In genomic region chr12:57079821-57080220, GRCh38 we compare ENCODE assay signal across 9 cellular contexts. TPM values are rescaled to one million over a fixed set of nuclear protein-coding genes. Genes with fewer than 3 reads are reported as not detected.
DNase-seq lines count a peak whose midpoint lies in the region; ATAC-seq and TF ChIP-seq lines count a peak whose summit lies in the region.
"Had no signal": no experiment of that assay in that cellular context is flagged by ENCODE, and none has a peak within 500 bp of the region (broad histone marks: within the 10 kb centered on the region; RNA-seq: fewer than 3 reads in every experiment).

No MANE protein-coding gene starts in this region.

- peak overlapping the region; percentile 99 for H3K27ac Mint-ChIP-seq in activated T-cell treated with anti-CD3 and anti-CD28 coated beads, Interleukin-2, amount 50 U/mL, for 24 hours

- no peak for ATAC-seq in activated T-cell treated with anti-CD3 and anti-CD28 coated beads, Interleukin-2, amount 50 U/mL, for 4 hours
- no peak for ATAC-seq in left lung
- no peak for ATAC-seq in HG03108 (IDR thresholded peaks at IDR 0.05; ENCODE audit: unreplicated experiment)

- H3K27me3 ChIP-seq in WERI-Rb-1 (ENCODE audit: insufficient read depth, low read depth, severe bottlenecking) (no peaks in the 10 kb centered on the region), left lung (no peaks in the 10 kb centered on the region), stomach smooth muscle (ENCODE audit: control insufficient read depth in 1 of 2, insufficient read depth in 2 of 2, low read length in 2 of 2) (no peaks in the 10 kb centered on the region)

- DNase-seq in activated T-cell treated with anti-CD3 and anti-CD28 coated beads, Interleukin-2, amount 50 U/mL, for 24 hours = no peak
- no peak for DNase-seq in activated T-cell treated with anti-CD3 and anti-CD28 coated beads, Interleukin-2, amount 50 U/mL, for 4 hours
- DNase-seq in WERI-Rb-1 (no peak), left lung (no peak), NCI-H1694 treated with DMSO at 0.1 percent for 48 hours (lab: John Stamatoyannopoulos, UW) (no peak)
- no peak for DNase-seq in activated CD8-positive, alpha-beta memory T cell treated with anti-CD3 and anti-CD28 coated beads, Interleukin-2, amount 50 U/mL, for 4 hours
- DNase-seq: stimulated activated CD8-positive, alpha-beta memory T cell treated with anti-CD3 and anti-CD28 coated beads, Interleukin-4, amount 100 ng/mL, for 48 hours had no signal

- peak overlapping the region; percentile 100 for H3K4me3 Mint-ChIP-seq in activated T-cell treated with anti-CD3 and anti-CD28 coated beads, Interleukin-2, amount 50 U/mL, for 24 hours
- no peak overlapping the region for H3K4me3 Mint-ChIP-seq in activated T-cell treated with anti-CD3 and anti-CD28 coated beads, Interleukin-2, amount 50 U/mL, for 4 hours

- intact Hi-C loops in left lung (cut with DNase I) = no loop called here

- no peak for TF ChIP-seq CTCF in WERI-Rb-1 (IDR thresholded peaks at IDR 0.05; ENCODE audit: low read depth, low read length)
- no peak for TF ChIP-seq CTCF in left lung (IDR thresholded peaks at IDR 0.05)

- no peaks in the 10 kb centered on the region for H3K9me3 Mint-ChIP-seq in activated T-cell treated with anti-CD3 and anti-CD28 coated beads, Interleukin-2, amount 50 U/mL, for 24 hours
- no peaks in the 10 kb centered on the region for H3K9me3 Mint-ChIP-seq in activated T-cell treated with anti-CD3 and anti-CD28 coated beads, Interleukin-2, amount 50 U/mL, for 4 hours

- H3K36me3 ChIP-seq in WERI-Rb-1 (peaks cover 8% of the 10 kb centered on the region), left lung (no peaks in the 10 kb centered on the region), stomach smooth muscle (ENCODE audit: control insufficient read depth in 2 of 2, insufficient read depth in 2 of 2, low read length in 2 of 2) (no peaks in the 10 kb centered on the region)

- H3K4me1 Mint-ChIP-seq in activated T-cell treated with anti-CD3 and anti-CD28 coated beads, Interleukin-2, amount 50 U/mL, for 24 hours (ENCODE audit: low read depth) = peaks cover 35% of the 10 kb centered on the region
- H3K4me1 Mint-ChIP-seq in activated T-cell treated with anti-CD3 and anti-CD28 coated beads, Interleukin-2, amount 50 U/mL, for 4 hours (ENCODE audit: low read depth) = peaks cover 24% of the 10 kb centered on the region

- H3K36me3 Mint-ChIP-seq in activated T-cell treated with anti-CD3 and anti-CD28 coated beads, Interleukin-2, amount 50 U/mL, for 24 hours (ENCODE audit: low read depth) = peaks cover 26% of the 10 kb centered on the region
- H3K36me3 Mint-ChIP-seq in activated T-cell treated with anti-CD3 and anti-CD28 coated beads, Interleukin-2, amount 50 U/mL, for 4 hours (ENCODE audit: insufficient read depth) = no peaks in the 10 kb centered on the region

- H3K9me3 ChIP-seq in WERI-Rb-1 (ENCODE audit: severe bottlenecking) (no peaks in the 10 kb centered on the region), left lung (no peaks in the 10 kb centered on the region), stomach smooth muscle (ENCODE audit: control insufficient read depth in 2 of 2, low read length in 2 of 2) (no peaks in the 10 kb centered on the region)

- H3K4me3 ChIP-seq in WERI-Rb-1 (ENCODE audit: low read depth, low read length) (no peak overlapping the region), left lung (no peak overlapping the region), stomach smooth muscle (ENCODE audit: low read length in 2 of 2) (no peak overlapping the region)

- no peaks in the 10 kb centered on the region for H3K27me3 Mint-ChIP-seq in activated T-cell treated with anti-CD3 and anti-CD28 coated beads, Interleukin-2, amount 50 U/mL, for 24 hours
- no peaks in the 10 kb centered on the region for H3K27me3 Mint-ChIP-seq in activated T-cell treated with anti-CD3 and anti-CD28 coated beads, Interleukin-2, amount 50 U/mL, for 4 hours (ENCODE audit: low read depth)

- H3K9ac ChIP-seq in stomach smooth muscle (ENCODE audit: low read length in 2 of 2) = peak overlapping the region in 1 of 2 donors; percentile 75

- H3K4me1 ChIP-seq in left lung = peaks cover 10 to 20% of the 10 kb centered on the region in 2 donors
- peaks cover 15% of the 10 kb centered on the region for H3K4me1 ChIP-seq in stomach smooth muscle (ENCODE audit: control insufficient read depth, insufficient read depth, low read length)

- H3K27ac ChIP-seq in WERI-Rb-1 = peak overlapping the region; percentile 73
- peak overlapping the region; percentile 87 to 90 for H3K27ac ChIP-seq in left lung
- peak overlapping the region; percentile 84 for H3K27ac ChIP-seq in stomach smooth muscle (ENCODE audit: low read length)

RNA-seq across cellular contexts. Expression of gene NEMP1, which starts 1.2 kb away (rescaled TPM):
- total RNA-seq in activated T-cell treated with anti-CD3 and anti-CD28 coated beads, Interleukin-2, amount 50 U/mL, for 4 hours = 10 to 100 TPM; 39.1 to 47.5 (median 42.5) TPM
- total RNA-seq in left lung = 10 to 100 TPM; 16.4 to 17.9 TPM

RNA-seq across cellular contexts. Expression of gene NAB2, which starts 9.1 kb away (rescaled TPM):
- total RNA-seq in activated T-cell treated with anti-CD3 and anti-CD28 coated beads, Interleukin-2, amount 50 U/mL, for 4 hours = 10 to 100 TPM; 51.3 to 54.6 (median 52.8) TPM
- total RNA-seq in left lung = 10 to 100 TPM; 28.4 to 40.1 TPM

RNA-seq across cellular contexts. Expression of gene MYO1A, which starts 29.9 kb away (rescaled TPM):
- total RNA-seq in activated T-cell treated with anti-CD3 and anti-CD28 coated beads, Interleukin-2, amount 50 U/mL, for 4 hours = 1 to 10 TPM in 1 of 3 donors, under 1 TPM in 2; 0.38 to 1.0 (median 0.71) TPM
- under 1 TPM; 0.26 to 0.29 TPM for total RNA-seq in left lung

RNA-seq across cellular contexts. Expression of gene STAT6, which starts 31.3 kb away (rescaled TPM):
- 100 to 1,000 TPM; 312 to 340 (median 339) TPM for total RNA-seq in activated T-cell treated with anti-CD3 and anti-CD28 coated beads, Interleukin-2, amount 50 U/mL, for 4 hours
- 100 to 1,000 TPM; 200 to 237 TPM for total RNA-seq in left lung

RNA-seq across cellular contexts. Expression of gene LRP1, which starts 48.5 kb away (rescaled TPM):
- total RNA-seq in activated T-cell treated with anti-CD3 and anti-CD28 coated beads, Interleukin-2, amount 50 U/mL, for 4 hours = 1 to 10 TPM in 2 of 3 donors, under 1 TPM in 1; 0.98 to 1.1 (median 1.0) TPM
- total RNA-seq in left lung = 100 to 1,000 TPM; 228 to 325 TPM
